ENCODE assay signal across 23 cellular contexts in the genomic region with DNA sequence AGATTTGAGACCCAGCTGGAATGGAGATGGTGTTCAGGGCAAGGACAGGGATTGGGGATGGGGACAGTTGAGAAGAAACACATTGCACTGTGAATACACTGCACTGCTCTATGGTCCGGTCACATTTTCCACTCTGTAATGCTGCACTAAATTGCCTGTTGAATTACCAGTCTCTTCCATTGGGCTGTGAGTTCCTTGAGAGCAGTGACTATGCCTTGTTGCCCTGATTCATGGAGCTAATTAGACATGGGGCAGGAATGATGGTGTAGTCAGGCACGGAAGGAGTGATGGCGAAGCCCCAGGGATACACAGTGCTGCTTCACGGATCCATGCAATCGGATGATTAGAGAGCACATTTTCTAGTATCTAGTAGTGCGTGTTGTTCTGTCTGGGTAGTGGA. TPM values are rescaled to one million over a fixed set of nuclear protein-coding genes. Genes with fewer than 3 reads are reported as not detected.
A peak's percentile ranks its signal among the peaks of the same experiment; 100 is the strongest.
DNase-seq lines count a peak whose midpoint lies in the region; ATAC-seq and TF ChIP-seq lines count a peak whose summit lies in the region.
"Had no signal": no experiment of that assay in that cellular context is flagged by ENCODE, and none has a peak within 500 bp of the region (broad histone marks: within the 10 kb centered on the region; RNA-seq: fewer than 3 reads in every experiment).

No MANE protein-coding gene starts in this region.

- no peak overlapping the region for H3K27ac ChIP-seq in upper lobe of right lung
- H3K27ac ChIP-seq: body of pancreas, C4-2B, hepatocyte had no signal

- no peaks in the 10 kb centered on the region for H3K9me3 Mint-ChIP-seq in activated naive CD8-positive, alpha-beta T cell treated with anti-CD3 and anti-CD28 coated beads, Interleukin-2, amount 50 U/mL, for 24 hours
- no peaks in the 10 kb centered on the region for H3K9me3 Mint-ChIP-seq in activated naive CD8-positive, alpha-beta T cell treated with anti-CD3 and anti-CD28 coated beads for 36 hours
- H3K9me3 Mint-ChIP-seq in brain (peaks cover 0 to 12% (median 6%) of the 10 kb centered on the region in 5 experiments), endothelial cell (ENCODE audit: unreplicated experiment) (no peaks in the 10 kb centered on the region)

- peaks cover 6% of the 10 kb centered on the region for H3K27me3 ChIP-seq in upper lobe of right lung
- H3K27me3 ChIP-seq: body of pancreas, hepatocyte, MG63, sigmoid colon had no signal

- no peak overlapping the region for H3K4me3 ChIP-seq in upper lobe of right lung
- H3K4me3 ChIP-seq: body of pancreas, HAP-1, hepatocyte, MG63, sigmoid colon had no signal

- no peaks in the 10 kb centered on the region for H3K36me3 ChIP-seq in upper lobe of right lung
- H3K36me3 ChIP-seq: HAP-1, MG63, sigmoid colon had no signal

- H3K4me1 ChIP-seq in upper lobe of right lung, result no peaks in the 10 kb centered on the region
- H3K4me1 ChIP-seq: body of pancreas, HAP-1 had no signal

- DNase-seq in activated naive CD8-positive, alpha-beta T cell treated with anti-CD3 and anti-CD28 coated beads, Interleukin-2, amount 50 U/mL, for 24 hours, result no peak
- no peak for DNase-seq in activated naive CD8-positive, alpha-beta T cell treated with anti-CD3 and anti-CD28 coated beads for 36 hours
- DNase-seq in left kidney (ENCODE audit: low read depth, low spot score) (peak; percentile 31), upper lobe of right lung (no peak), endothelial cell (ENCODE audit: low spot score) (no peak), HEK293T (ENCODE audit: extremely low spot score) (no peak)
- no peak for DNase-seq in stimulated activated CD4-positive, alpha-beta T cell treated with anti-CD3 and anti-CD28 coated beads, Interleukin-12 subunit alpha, Interleukin-12 subunit beta, amount 100 ng/mL, for 4 hours
- DNase-seq: 8988T; activated CD4-positive, alpha-beta T cell treated with anti-CD3 and anti-CD28 coated beads for 48 hours; activated naive CD4-positive, alpha-beta T cell; body of pancreas; dermis blood vessel endothelial cell; DMS153; kidney glomerular epithelial cell; MG63; NCI-H146; NCI-H82; sigmoid colon; stimulated activated CD4-positive, alpha-beta T cell treated with anti-CD3 and anti-CD28 coated beads, Interleukin-4, amount 100 ng/mL, for 1 hour had no signal

- intact Hi-C loops in upper lobe of right lung (cut with DNase I), result no loop called here

- H3K4me3 Mint-ChIP-seq in activated naive CD8-positive, alpha-beta T cell treated with anti-CD3 and anti-CD28 coated beads, Interleukin-2, amount 50 U/mL, for 24 hours, result no peak overlapping the region
- H3K4me3 Mint-ChIP-seq in activated naive CD8-positive, alpha-beta T cell treated with anti-CD3 and anti-CD28 coated beads for 36 hours, result no peak overlapping the region
- H3K4me3 Mint-ChIP-seq in brain, result peak overlapping the region in 1 of 5 experiments; percentile 25
- no peak overlapping the region for H3K4me3 Mint-ChIP-seq in endothelial cell (ENCODE audit: unreplicated experiment)

- H3K27me3 Mint-ChIP-seq in activated naive CD8-positive, alpha-beta T cell treated with anti-CD3 and anti-CD28 coated beads, Interleukin-2, amount 50 U/mL, for 24 hours, result peaks cover 5% of the 10 kb centered on the region
- peaks cover 10% of the 10 kb centered on the region for H3K27me3 Mint-ChIP-seq in activated naive CD8-positive, alpha-beta T cell treated with anti-CD3 and anti-CD28 coated beads for 36 hours
- H3K27me3 Mint-ChIP-seq in brain (no peaks in the 10 kb centered on the region), endothelial cell (ENCODE audit: unreplicated experiment) (peaks cover 1% of the 10 kb centered on the region)

- no peak overlapping the region for H3K27ac Mint-ChIP-seq in activated naive CD8-positive, alpha-beta T cell treated with anti-CD3 and anti-CD28 coated beads, Interleukin-2, amount 50 U/mL, for 24 hours
- H3K27ac Mint-ChIP-seq in activated naive CD8-positive, alpha-beta T cell treated with anti-CD3 and anti-CD28 coated beads for 36 hours, result no peak overlapping the region
- H3K27ac Mint-ChIP-seq in brain (peak overlapping the region in 4 of 5 experiments; percentile 68 to 92 (median 84)), endothelial cell (ENCODE audit: unreplicated experiment) (no peak overlapping the region)

- TF ChIP-seq CTCF in brain (conservative IDR thresholded peaks at IDR 0.05), result no peak
- TF ChIP-seq CTCF in upper lobe of right lung (IDR thresholded peaks at IDR 0.05), result no peak
- no peak for TF ChIP-seq CTCF in endothelial cell (IDR thresholded peaks at IDR 0.05; ENCODE audit: unreplicated experiment)

- ATAC-seq in activated naive CD8-positive, alpha-beta T cell treated with anti-CD3 and anti-CD28 coated beads, Interleukin-2, amount 50 U/mL, for 24 hours, result peak; percentile 61
- peak; percentile 19 for ATAC-seq in upper lobe of right lung
- ATAC-seq: body of pancreas had no signal

- no peaks in the 10 kb centered on the region for H3K36me3 Mint-ChIP-seq in activated naive CD8-positive, alpha-beta T cell treated with anti-CD3 and anti-CD28 coated beads, Interleukin-2, amount 50 U/mL, for 24 hours (ENCODE audit: low read depth)
- H3K36me3 Mint-ChIP-seq in activated naive CD8-positive, alpha-beta T cell treated with anti-CD3 and anti-CD28 coated beads for 36 hours, result no peaks in the 10 kb centered on the region
- H3K36me3 Mint-ChIP-seq in brain (no peaks in the 10 kb centered on the region), endothelial cell (ENCODE audit: low read depth, unreplicated experiment) (no peaks in the 10 kb centered on the region)

- CTCF ChIA-PET in HEK293T (lab: Yijun Ruan, JAX), result no interaction called here

- H3K9me3 ChIP-seq in upper lobe of right lung, result no peaks in the 10 kb centered on the region
- H3K9me3 ChIP-seq: body of pancreas, HAP-1, MG63, sigmoid colon had no signal

- no peaks in the 10 kb centered on the region for H3K4me1 Mint-ChIP-seq in activated naive CD8-positive, alpha-beta T cell treated with anti-CD3 and anti-CD28 coated beads, Interleukin-2, amount 50 U/mL, for 24 hours
- no peaks in the 10 kb centered on the region for H3K4me1 Mint-ChIP-seq in activated naive CD8-positive, alpha-beta T cell treated with anti-CD3 and anti-CD28 coated beads for 36 hours
- H3K4me1 Mint-ChIP-seq in brain (peaks cover 38% of the 10 kb centered on the region), endothelial cell (ENCODE audit: unreplicated experiment) (peaks cover 6% of the 10 kb centered on the region)

- POLR2A ChIA-PET in HEK293T (lab: Yijun Ruan, JAX), result no interaction called here

TF ChIP-seq in HEK293T, 16 proteins besides CTCF, POLR2A, EP300 and RAD21:
- TF ChIP-seq BHLHE40 (IDR thresholded peaks at IDR 0.05; ENCODE audit: borderline replicate concordance) (no peak), CTBP1 (IDR thresholded peaks at IDR 0.05; ENCODE audit: borderline replicate concordance) (no peak), SUZ12 (IDR thresholded peaks at IDR 0.05) (no peak), FOXK2 (IDR thresholded peaks at IDR 0.05) (no peak), ELF4 (IDR thresholded peaks at IDR 0.05) (no peak), NFRKB (IDR thresholded peaks at IDR 0.05) (no peak), TARDBP (IDR thresholded peaks at IDR 0.05) (no peak), FOXA1 (IDR thresholded peaks at IDR 0.05) (no peak), LEF1 (IDR thresholded peaks at IDR 0.05; ENCODE audit: borderline replicate concordance) (no peak)
- TF ChIP-seq, protein P1, sequence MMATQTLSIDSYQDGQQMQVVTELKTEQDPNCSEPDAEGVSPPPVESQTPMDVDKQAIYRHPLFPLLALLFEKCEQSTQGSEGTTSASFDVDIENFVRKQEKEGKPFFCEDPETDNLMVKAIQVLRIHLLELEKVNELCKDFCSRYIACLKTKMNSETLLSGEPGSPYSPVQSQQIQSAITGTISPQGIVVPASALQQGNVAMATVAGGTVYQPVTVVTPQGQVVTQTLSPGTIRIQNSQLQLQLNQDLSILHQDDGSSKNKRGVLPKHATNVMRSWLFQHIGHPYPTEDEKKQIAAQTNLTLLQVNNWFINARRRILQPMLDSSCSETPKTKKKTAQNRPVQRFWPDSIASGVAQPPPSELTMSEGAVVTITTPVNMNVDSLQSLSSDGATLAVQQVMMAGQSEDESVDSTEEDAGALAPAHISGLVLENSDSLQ (IDR thresholded peaks at IDR 0.05), result no peak

RNA-seq across cellular contexts. Expression of a gene that starts 25.4 kb away (rescaled TPM):
- 10 to 100 TPM; 12.7 to 14.2 TPM for total RNA-seq in activated naive CD8-positive, alpha-beta T cell treated with anti-CD3 and anti-CD28 coated beads for 36 hours
- polyA plus RNA-seq in brain (ENCODE audit: insufficient read depth, low read depth, low replicate concordance), result 4.8 TPM
- 34.0 TPM for total RNA-seq in upper lobe of right lung
- total RNA-seq in endothelial cell (ENCODE audit: unreplicated experiment), result 11.5 TPM

Comparison
In these comparisons a context has a peak if more than half of its experiments do, and no peak if none do; other contexts are left out.
1. H3K27ac Mint-ChIP-seq: peak in brain (4 of 5); none in activated naive CD8-positive, alpha-beta T cell treated with anti-CD3 and anti-CD28 coated beads, Interleukin-2, amount 50 U/mL, for 24 hours (single experiment), activated naive CD8-positive, alpha-beta T cell treated with anti-CD3 and anti-CD28 coated beads for 36 hours (single experiment) and endothelial cell (single experiment).